22 cellular contexts compared by ENCODE assay signal in genomic region chr16:52535076-52535475, GRCh38. TPM values are rescaled to one million over a fixed set of nuclear protein-coding genes. Genes with fewer than 3 reads are reported as not detected.
"Had no signal": no experiment of that assay in that cellular context is flagged by ENCODE, and none has a peak within 500 bp of the region (broad histone marks: within the 10 kb centered on the region; RNA-seq: fewer than 3 reads in every experiment).

No MANE protein-coding gene starts in this region.

- H3K36me3 ChIP-seq: cardiac muscle cell, heart left ventricle, spleen, thoracic aorta, upper lobe of left lung, WERI-Rb-1 had no signal

- H3K27ac Mint-ChIP-seq: activated CD4-positive, alpha-beta T cell treated with anti-CD3 and anti-CD28 coated beads, Interleukin-2, amount 10 ng/mL, durations not matched to agents 7 days and 5 days; activated CD8-positive, alpha-beta T cell treated with anti-CD3 and anti-CD28 coated beads for 36 hours; activated T-helper 1 cell treated with anti-CD3 and anti-CD28 coated beads, Interleukin-12 subunit alpha, Interleukin-12 subunit beta, Interleukin-2, Interleukin-4 antibody, amounts not matched to agents 30 ng/mL and 10 ng/mL and 1 ng/mL, durations not matched to agents 14 hours and 24 hours and 36 hours; naive thymus-derived CD8-positive, alpha-beta T cell; neural progenitor cell had no signal

- H3K4me3 ChIP-seq: body of pancreas, cardiac muscle cell, heart left ventricle, neural progenitor cell, spleen, thoracic aorta, upper lobe of left lung had no signal

- H3K9me3 ChIP-seq: body of pancreas, heart left ventricle, spleen, thoracic aorta, upper lobe of left lung had no signal

- H3K27ac ChIP-seq: body of pancreas, cardiac muscle cell, epithelial cell of prostate, heart left ventricle, neural progenitor cell, spleen, thoracic aorta, upper lobe of left lung, WERI-Rb-1 had no signal

- H3K4me1 Mint-ChIP-seq: activated CD4-positive, alpha-beta T cell treated with anti-CD3 and anti-CD28 coated beads, Interleukin-2, amount 10 ng/mL, durations not matched to agents 7 days and 5 days; naive thymus-derived CD8-positive, alpha-beta T cell; neural progenitor cell had no signal

- ATAC-seq: activated CD8-positive, alpha-beta T cell treated with anti-CD3 and anti-CD28 coated beads for 36 hours; body of pancreas; heart left ventricle; naive thymus-derived CD8-positive, alpha-beta T cell had no signal

- H2AFZ ChIP-seq: neural progenitor cell had no signal

- H3K9me3 Mint-ChIP-seq: activated CD4-positive, alpha-beta T cell treated with anti-CD3 and anti-CD28 coated beads, Interleukin-2, amount 10 ng/mL, durations not matched to agents 7 days and 5 days; activated CD8-positive, alpha-beta T cell treated with anti-CD3 and anti-CD28 coated beads for 36 hours; activated T-helper 1 cell treated with anti-CD3 and anti-CD28 coated beads, Interleukin-12 subunit alpha, Interleukin-12 subunit beta, Interleukin-2, Interleukin-4 antibody, amounts not matched to agents 30 ng/mL and 10 ng/mL and 1 ng/mL, durations not matched to agents 14 hours and 24 hours and 36 hours had no signal

- H3K4me3 Mint-ChIP-seq: activated CD4-positive, alpha-beta T cell treated with anti-CD3 and anti-CD28 coated beads, Interleukin-2, amount 10 ng/mL, durations not matched to agents 7 days and 5 days; activated CD8-positive, alpha-beta T cell treated with anti-CD3 and anti-CD28 coated beads for 36 hours; activated T-helper 1 cell treated with anti-CD3 and anti-CD28 coated beads, Interleukin-12 subunit alpha, Interleukin-12 subunit beta, Interleukin-2, Interleukin-4 antibody, amounts not matched to agents 30 ng/mL and 10 ng/mL and 1 ng/mL, durations not matched to agents 14 hours and 24 hours and 36 hours; naive thymus-derived CD8-positive, alpha-beta T cell; neural progenitor cell had no signal

- H3K27me3 Mint-ChIP-seq: activated CD4-positive, alpha-beta T cell treated with anti-CD3 and anti-CD28 coated beads, Interleukin-2, amount 10 ng/mL, durations not matched to agents 7 days and 5 days; activated CD8-positive, alpha-beta T cell treated with anti-CD3 and anti-CD28 coated beads for 36 hours had no signal

- H3K4me1 ChIP-seq: body of pancreas, heart left ventricle, spleen, upper lobe of left lung had no signal

- H3K9ac ChIP-seq: neural progenitor cell had no signal

- DNase-seq: activated CD4-positive, alpha-beta T cell treated with anti-CD3 and anti-CD28 coated beads, Interleukin-2, amount 10 ng/mL, durations not matched to agents 7 days and 5 days; activated CD4-positive, CD25-positive, alpha-beta regulatory T cell treated with anti-CD3 and anti-CD28 coated beads, Interleukin-2, amount 50 U/mL, for 72 hours; activated CD8-positive, alpha-beta T cell treated with anti-CD3 and anti-CD28 coated beads for 36 hours; activated gamma-delta T cell; activated naive CD4-positive, alpha-beta T cell treated with anti-CD3 and anti-CD28 coated beads, Interleukin-2, amount 50 U/mL, for 16 hours; anterior cingulate cortex; heart left ventricle; naive thymus-derived CD8-positive, alpha-beta T cell; spleen; stimulated activated CD4-positive, alpha-beta T cell treated with anti-CD3 and anti-CD28 coated beads, Interleukin-4, amount 100 ng/mL, for 1 hour; stimulated activated naive CD4-positive, alpha-beta T cell; WERI-Rb-1 had no signal

- H3K36me3 Mint-ChIP-seq: naive thymus-derived CD8-positive, alpha-beta T cell had no signal

- H3K27me3 ChIP-seq: body of pancreas, cardiac muscle cell, neural progenitor cell, spleen, upper lobe of left lung had no signal

RNA-seq across cellular contexts. Expression of gene TOX3, which starts 11.9 kb away (rescaled TPM):
- total RNA-seq: activated CD4-positive, alpha-beta T cell treated with anti-CD3 and anti-CD28 coated beads, Interleukin-2, amount 10 ng/mL, durations not matched to agents 7 days and 5 days; activated CD8-positive, alpha-beta T cell treated with anti-CD3 and anti-CD28 coated beads for 36 hours; activated T-helper 1 cell treated with anti-CD3 and anti-CD28 coated beads, Interleukin-12 subunit alpha, Interleukin-12 subunit beta, Interleukin-2, Interleukin-4 antibody, amounts not matched to agents 30 ng/mL and 10 ng/mL and 1 ng/mL, durations not matched to agents 14 hours and 24 hours and 36 hours; lung microvascular endothelial cell; naive thymus-derived CD8-positive, alpha-beta T cell; osteoblast; posterior vena cava; spleen; thoracic aorta had no signal
